Comparison of ENCODE assay signal across 1 cellular context in genomic region chr17:67717624-67718324, GRCh38.
TF ChIP-seq lines count a peak whose summit lies in the region.

TSS of gene NOL11 (plus strand) at chr17:67717936. CDS start at chr17:67717948, 12 bp downstream.

TF ChIP-seq in K562, 482 proteins besides CTCF, POLR2A, EP300 and RAD21 (continued from another document and continues in another):
- TF ChIP-seq YY1 (IDR thresholded peaks at IDR 0.05; ENCODE audit: borderline replicate concordance in 1 of 3, control insufficient read depth in 1 of 3, extremely low read depth in 1 of 3, insufficient read depth in 3 of 3, insufficient read length in 1 of 3, insufficient replicate concordance in 2 of 3, low read depth in 1 of 3, low read length in 2 of 3) (peak; percentile 73 to 96 (median 96)), CREM (IDR thresholded peaks at IDR 0.05; ENCODE audit: low read depth) (peak; percentile 89), NCOR1 (IDR thresholded peaks at IDR 0.05) (peak; percentile 5; the same call in 1 of the 2 replicates), RAD51 (IDR thresholded peaks at IDR 0.05; ENCODE audit: borderline replicate concordance, low read depth) (no peak; the same call in 1 of the 2 replicates), ZSCAN29 (IDR thresholded peaks at IDR 0.05) (no peak), EHMT2 (IDR thresholded peaks at IDR 0.05) (no peak), MCM2 (IDR thresholded peaks at IDR 0.05; ENCODE audit: low read depth) (no peak), CEBPB (tag; IDR thresholded peaks at IDR 0.05) (peak; percentile 86), ARNT (IDR thresholded peaks at IDR 0.05) (no peak), ZNF639 (CRISPR knock-in tag; conservative IDR thresholded peaks at IDR 0.05 in 1 of 2, IDR thresholded peaks at IDR 0.05 in 1 of 2) (peak in 1 of 2 experiments; percentile 68; a peak in 1 of 4 replicates), NKRF (IDR thresholded peaks at IDR 0.05; ENCODE audit: borderline replicate concordance) (peak; percentile 92), DACH1 (IDR thresholded peaks at IDR 0.05; ENCODE audit: partially characterized antibody) (no peak), ZFPM2 (CRISPR knock-in tag; IDR thresholded peaks at IDR 0.05) (no peak), YBX1 (IDR thresholded peaks at IDR 0.05) (no peak), ZNF174 (CRISPR knock-in tag; IDR thresholded peaks at IDR 0.05) (no peak), ZNF121 (CRISPR knock-in tag; conservative IDR thresholded peaks at IDR 0.05) (no peak), NR2C2 (CRISPR knock-in tag; IDR thresholded peaks at IDR 0.05) (peak; percentile 58; the same call in 1 of the 2 replicates), NR2C2 (tag; IDR thresholded peaks at IDR 0.05) (peak; percentile 86), TSC22D4 (tag; IDR thresholded peaks at IDR 0.05) (no peak), CBX5 (IDR thresholded peaks at IDR 0.05; ENCODE audit: borderline replicate concordance, low read depth) (peak; percentile 30; the same call in 1 of the 2 replicates), CBX8 (IDR thresholded peaks at IDR 0.05; ENCODE audit: borderline replicate concordance, extremely low read depth, low read depth, low read length, poor library complexity, severe bottlenecking) (no peak), ZNF449 (CRISPR knock-in tag; IDR thresholded peaks at IDR 0.05) (no peak), ZNF764 (CRISPR knock-in tag; IDR thresholded peaks at IDR 0.05; ENCODE audit: low read depth) (no peak), ZC3H8 (IDR thresholded peaks at IDR 0.05) (no peak), USF2 (CRISPR knock-in tag; IDR thresholded peaks at IDR 0.05) (no peak), FOS (IDR thresholded peaks at IDR 0.05; ENCODE audit: extremely low read depth, insufficient read length) (no peak), ARHGAP35 (IDR thresholded peaks at IDR 0.05; ENCODE audit: partially characterized antibody) (peak; percentile 94), FUS (optimal IDR thresholded peaks at IDR 0.05; ENCODE audit: low read depth, low read length) (no peak), ZC3H11A (IDR thresholded peaks at IDR 0.05; ENCODE audit: low read depth, low read length) (no peak), ZBED1 (IDR thresholded peaks at IDR 0.05) (peak; percentile 78; the same call in 1 of the 2 replicates), ZFP36 (IDR thresholded peaks at IDR 0.05; ENCODE audit: low read depth, low read length, partially characterized antibody) (peak; percentile 37), RBM25 (IDR thresholded peaks at IDR 0.05; ENCODE audit: low read depth, low read length, severe bottlenecking) (peak; percentile 65), EGR1 (conservative IDR thresholded peaks at IDR 0.05) (peak; percentile 97), SAFB2 (IDR thresholded peaks at IDR 0.05; ENCODE audit: borderline replicate concordance, low read depth, low read length, severe bottlenecking) (no peak), JUNB (CRISPR knock-in tag; conservative IDR thresholded peaks at IDR 0.05) (no peak), ZNF232 (CRISPR knock-in tag; IDR thresholded peaks at IDR 0.05) (0 out of 2 replicates have a peak, but pooled peaks have one; percentile 23), BCLAF1 (IDR thresholded peaks at IDR 0.05; ENCODE audit: borderline replicate concordance in 1 of 2, control insufficient read depth in 1 of 2, low read depth in 2 of 2, low read length in 1 of 2) (no peak), MIER1 (IDR thresholded peaks at IDR 0.05; ENCODE audit: low read depth) (no peak), ZNF507 (tag; conservative IDR thresholded peaks at IDR 0.05) (no peak), RCOR1 (IDR thresholded peaks at IDR 0.05; ENCODE audit: borderline replicate concordance in 1 of 2, low read depth in 2 of 2, low read length in 2 of 2) (0 out of 4 replicates have a peak, but pooled peaks of 1 of the 2 experiments have one; percentile 11), HEY1 (CRISPR knock-in tag; IDR thresholded peaks at IDR 0.05; ENCODE audit: borderline replicate concordance) (no peak), HCFC1 (IDR thresholded peaks at IDR 0.05; ENCODE audit: low read depth, low read length) (peak; percentile 77), U2AF1 (optimal IDR thresholded peaks at IDR 0.05; ENCODE audit: low read depth, low read length) (no peak), ETV5 (CRISPR knock-in tag; IDR thresholded peaks at IDR 0.05; ENCODE audit: low read depth) (peak; percentile 98), NFXL1 (CRISPR knock-in tag; IDR thresholded peaks at IDR 0.05) (no peak)
- TF ChIP-seq, protein P1, sequence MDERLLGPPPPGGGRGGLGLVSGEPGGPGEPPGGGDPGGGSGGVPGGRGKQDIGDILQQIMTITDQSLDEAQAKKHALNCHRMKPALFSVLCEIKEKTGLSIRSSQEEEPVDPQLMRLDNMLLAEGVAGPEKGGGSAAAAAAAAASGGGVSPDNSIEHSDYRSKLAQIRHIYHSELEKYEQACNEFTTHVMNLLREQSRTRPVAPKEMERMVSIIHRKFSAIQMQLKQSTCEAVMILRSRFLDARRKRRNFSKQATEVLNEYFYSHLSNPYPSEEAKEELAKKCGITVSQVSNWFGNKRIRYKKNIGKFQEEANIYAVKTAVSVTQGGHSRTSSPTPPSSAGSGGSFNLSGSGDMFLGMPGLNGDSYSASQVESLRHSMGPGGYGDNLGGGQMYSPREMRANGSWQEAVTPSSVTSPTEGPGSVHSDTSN (CRISPR knock-in tag; IDR thresholded peaks at IDR 0.05; ENCODE audit: low read depth), result no peak
- TF ChIP-seq, protein P1 (tag; conservative IDR thresholded peaks at IDR 0.05; ENCODE audit: low read depth), result no peak
- TF ChIP-seq, protein P2, sequence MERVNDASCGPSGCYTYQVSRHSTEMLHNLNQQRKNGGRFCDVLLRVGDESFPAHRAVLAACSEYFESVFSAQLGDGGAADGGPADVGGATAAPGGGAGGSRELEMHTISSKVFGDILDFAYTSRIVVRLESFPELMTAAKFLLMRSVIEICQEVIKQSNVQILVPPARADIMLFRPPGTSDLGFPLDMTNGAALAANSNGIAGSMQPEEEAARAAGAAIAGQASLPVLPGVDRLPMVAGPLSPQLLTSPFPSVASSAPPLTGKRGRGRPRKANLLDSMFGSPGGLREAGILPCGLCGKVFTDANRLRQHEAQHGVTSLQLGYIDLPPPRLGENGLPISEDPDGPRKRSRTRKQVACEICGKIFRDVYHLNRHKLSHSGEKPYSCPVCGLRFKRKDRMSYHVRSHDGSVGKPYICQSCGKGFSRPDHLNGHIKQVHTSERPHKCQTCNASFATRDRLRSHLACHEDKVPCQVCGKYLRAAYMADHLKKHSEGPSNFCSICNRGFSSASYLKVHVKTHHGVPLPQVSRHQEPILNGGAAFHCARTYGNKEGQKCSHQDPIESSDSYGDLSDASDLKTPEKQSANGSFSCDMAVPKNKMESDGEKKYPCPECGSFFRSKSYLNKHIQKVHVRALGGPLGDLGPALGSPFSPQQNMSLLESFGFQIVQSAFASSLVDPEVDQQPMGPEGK (CRISPR knock-in tag; IDR thresholded peaks at IDR 0.05; ENCODE audit: borderline replicate concordance), result no peak
- TF ChIP-seq, protein P3, sequence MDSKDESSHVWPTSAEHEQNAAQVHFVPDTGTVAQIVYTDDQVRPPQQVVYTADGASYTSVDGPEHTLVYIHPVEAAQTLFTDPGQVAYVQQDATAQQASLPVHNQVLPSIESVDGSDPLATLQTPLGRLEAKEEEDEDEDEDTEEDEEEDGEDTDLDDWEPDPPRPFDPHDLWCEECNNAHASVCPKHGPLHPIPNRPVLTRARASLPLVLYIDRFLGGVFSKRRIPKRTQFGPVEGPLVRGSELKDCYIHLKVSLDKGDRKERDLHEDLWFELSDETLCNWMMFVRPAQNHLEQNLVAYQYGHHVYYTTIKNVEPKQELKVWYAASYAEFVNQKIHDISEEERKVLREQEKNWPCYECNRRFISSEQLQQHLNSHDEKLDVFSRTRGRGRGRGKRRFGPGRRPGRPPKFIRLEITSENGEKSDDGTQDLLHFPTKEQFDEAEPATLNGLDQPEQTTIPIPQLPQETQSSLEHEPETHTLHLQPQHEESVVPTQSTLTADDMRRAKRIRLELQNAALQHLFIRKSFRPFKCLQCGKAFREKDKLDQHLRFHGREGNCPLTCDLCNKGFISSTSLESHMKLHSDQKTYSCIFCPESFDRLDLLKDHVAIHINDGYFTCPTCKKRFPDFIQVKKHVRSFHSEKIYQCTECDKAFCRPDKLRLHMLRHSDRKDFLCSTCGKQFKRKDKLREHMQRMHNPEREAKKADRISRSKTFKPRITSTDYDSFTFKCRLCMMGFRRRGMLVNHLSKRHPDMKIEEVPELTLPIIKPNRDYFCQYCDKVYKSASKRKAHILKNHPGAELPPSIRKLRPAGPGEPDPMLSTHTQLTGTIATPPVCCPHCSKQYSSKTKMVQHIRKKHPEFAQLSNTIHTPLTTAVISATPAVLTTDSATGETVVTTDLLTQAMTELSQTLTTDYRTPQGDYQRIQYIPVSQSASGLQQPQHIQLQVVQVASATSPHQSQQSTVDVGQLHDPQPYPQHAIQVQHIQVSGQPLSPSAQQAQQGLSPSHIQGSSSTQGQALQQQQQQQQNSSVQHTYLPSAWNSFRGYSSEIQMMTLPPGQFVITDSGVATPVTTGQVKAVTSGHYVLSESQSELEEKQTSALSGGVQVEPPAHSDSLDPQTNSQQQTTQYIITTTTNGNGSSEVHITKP (IDR thresholded peaks at IDR 0.05; ENCODE audit: partially characterized antibody), result peak; percentile 66
